11 cellular contexts compared by ENCODE assay signal in the genomic region with DNA sequence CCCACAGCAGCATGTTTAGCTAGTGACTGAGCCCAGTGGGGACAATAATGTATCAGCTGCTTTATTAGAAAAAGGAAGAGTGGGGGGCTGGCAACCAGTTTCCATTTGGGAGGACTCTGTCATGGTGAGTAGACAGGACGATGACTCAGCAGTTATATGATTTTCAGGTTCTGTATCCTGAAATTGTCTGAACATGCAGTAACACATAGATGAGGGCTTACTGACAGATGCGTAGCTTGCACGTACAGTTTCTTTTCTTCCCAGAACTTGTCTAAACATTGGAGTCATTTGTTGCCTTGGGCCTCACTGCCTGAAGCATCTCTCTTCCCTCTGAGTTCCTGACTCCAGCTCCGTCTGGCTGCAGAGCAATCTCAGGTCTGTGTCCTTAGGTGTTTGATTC.
A peak's percentile ranks its signal among the peaks of the same experiment; 100 is the strongest.
DNase-seq lines count a peak whose midpoint lies in the region; ATAC-seq and TF ChIP-seq lines count a peak whose summit lies in the region.
"Had no signal": no experiment of that assay in that cellular context is flagged by ENCODE, and none has a peak within 500 bp of the region (broad histone marks: within the 10 kb centered on the region; RNA-seq: fewer than 3 reads in every experiment).

No MANE protein-coding gene starts in this region.

- TF ChIP-seq CTCF in coronary artery (IDR thresholded peaks at IDR 0.05) = no peak
- no peak for TF ChIP-seq CTCF in nephron progenitor cell (IDR thresholded peaks at IDR 0.05)

- peak overlapping the region; percentile 62 for H3K27ac Mint-ChIP-seq in nephron progenitor cell
- no peak overlapping the region for H3K27ac Mint-ChIP-seq in stimulated activated naive CD8-positive, alpha-beta T cell treated with anti-CD3 and anti-CD28 coated beads, Interleukin-15, amount 100 ng/mL, for 72 hours
- H3K27ac Mint-ChIP-seq: CD8-positive, alpha-beta T cell; stimulated activated naive B cell treated with anti-CD40 and anti-IgM and Interleukin-4, amounts not matched to agents 10 μg/mL and 1 μg/mL and 100 μg/mL, for 72 hours had no signal

- no peak overlapping the region for H3K4me3 Mint-ChIP-seq in nephron progenitor cell
- no peak overlapping the region for H3K4me3 Mint-ChIP-seq in stimulated activated naive CD8-positive, alpha-beta T cell treated with anti-CD3 and anti-CD28 coated beads, Interleukin-15, amount 100 ng/mL, for 72 hours
- H3K4me3 Mint-ChIP-seq: CD8-positive, alpha-beta T cell; stimulated activated naive B cell treated with anti-CD40 and anti-IgM and Interleukin-4, amounts not matched to agents 10 μg/mL and 1 μg/mL and 100 μg/mL, for 72 hours had no signal

- peaks cover 6% of the 10 kb centered on the region for H3K4me1 ChIP-seq in ACC112 (ENCODE audit: control insufficient read depth, insufficient read depth, low read length, unreplicated experiment)

- DNase-seq in LHCN-M2 (ENCODE audit: low read depth) (peak; percentile 13), coronary artery (ENCODE audit: low spot score) (no peak), nephron progenitor cell (no peak), T1000 (lab: John Stamatoyannopoulos, UW) (no peak)
- DNase-seq in stimulated activated naive CD8-positive, alpha-beta T cell treated with anti-CD3 and anti-CD28 coated beads, Interleukin-15, amount 100 ng/mL, for 72 hours = no peak
- DNase-seq: CD8-positive, alpha-beta T cell; stimulated activated naive B cell treated with anti-CD40 and anti-IgM and Interleukin-4, amounts not matched to agents 10 μg/mL and 1 μg/mL and 100 μg/mL, for 72 hours had no signal

- peaks cover 2% of the 10 kb centered on the region for H3K27me3 Mint-ChIP-seq in nephron progenitor cell (ENCODE audit: low read depth, poor library complexity)
- no peaks in the 10 kb centered on the region for H3K27me3 Mint-ChIP-seq in stimulated activated naive CD8-positive, alpha-beta T cell treated with anti-CD3 and anti-CD28 coated beads, Interleukin-15, amount 100 ng/mL, for 72 hours
- H3K27me3 Mint-ChIP-seq: stimulated activated naive B cell treated with anti-CD40 and anti-IgM and Interleukin-4, amounts not matched to agents 10 μg/mL and 1 μg/mL and 100 μg/mL, for 72 hours had no signal

- H3K27ac ChIP-seq in ACC112 (ENCODE audit: low read depth, low read length) (peak overlapping the region; percentile 34), coronary artery (peak overlapping the region in 1 of 2 donors; percentile 22)
- H3K27ac ChIP-seq: cardiac muscle cell had no signal

- no peaks in the 10 kb centered on the region for H3K36me3 ChIP-seq in ACC112 (ENCODE audit: insufficient read depth, low read length)
- H3K36me3 ChIP-seq: cardiac muscle cell had no signal

- peak overlapping the region; percentile 78 for H2AFZ ChIP-seq in ACC112 (ENCODE audit: low read length, unreplicated experiment)

- peaks cover 11% of the 10 kb centered on the region for H3K9me3 Mint-ChIP-seq in nephron progenitor cell
- H3K9me3 Mint-ChIP-seq in stimulated activated naive CD8-positive, alpha-beta T cell treated with anti-CD3 and anti-CD28 coated beads, Interleukin-15, amount 100 ng/mL, for 72 hours = peaks cover 0 to 5% of the 10 kb centered on the region in 2 donors
- H3K9me3 Mint-ChIP-seq: CD8-positive, alpha-beta T cell; stimulated activated naive B cell treated with anti-CD40 and anti-IgM and Interleukin-4, amounts not matched to agents 10 μg/mL and 1 μg/mL and 100 μg/mL, for 72 hours had no signal

- ATAC-seq in HG03439 (IDR thresholded peaks at IDR 0.05; ENCODE audit: unreplicated experiment) (no peak), HG02970 (IDR thresholded peaks at IDR 0.05; ENCODE audit: low FRiP score, unreplicated experiment) (no peak)
- ATAC-seq in stimulated activated naive CD8-positive, alpha-beta T cell treated with anti-CD3 and anti-CD28 coated beads, Interleukin-15, amount 100 ng/mL, for 72 hours = no peak
- ATAC-seq: CD8-positive, alpha-beta T cell; stimulated activated naive B cell treated with anti-CD40 and anti-IgM and Interleukin-4, amounts not matched to agents 10 μg/mL and 1 μg/mL and 100 μg/mL, for 72 hours had no signal

- peaks cover 16% of the 10 kb centered on the region for H3K4me1 Mint-ChIP-seq in nephron progenitor cell
- peaks cover 7% of the 10 kb centered on the region for H3K4me1 Mint-ChIP-seq in stimulated activated naive CD8-positive, alpha-beta T cell treated with anti-CD3 and anti-CD28 coated beads, Interleukin-15, amount 100 ng/mL, for 72 hours

- H3K36me3 Mint-ChIP-seq in nephron progenitor cell (ENCODE audit: low read depth) = no peaks in the 10 kb centered on the region
- H3K36me3 Mint-ChIP-seq: CD8-positive, alpha-beta T cell; stimulated activated naive B cell treated with anti-CD40 and anti-IgM and Interleukin-4, amounts not matched to agents 10 μg/mL and 1 μg/mL and 100 μg/mL, for 72 hours had no signal

- no peaks in the 10 kb centered on the region for H3K27me3 ChIP-seq in ACC112 (ENCODE audit: insufficient read depth, low read length)
- H3K27me3 ChIP-seq: cardiac muscle cell had no signal

- H3K79me2 ChIP-seq in ACC112 (ENCODE audit: control insufficient read depth, insufficient read depth, low read length, unreplicated experiment) = no peaks in the 10 kb centered on the region

- H3K4me3 ChIP-seq in ACC112 (ENCODE audit: low read depth, low read length) = peak overlapping the region; percentile 76
- peak overlapping the region; percentile 67 for H3K4me3 ChIP-seq in coronary artery
- H3K4me3 ChIP-seq: cardiac muscle cell had no signal
